ENCODE assay signal across 8 cellular contexts in genomic region chr16:30065112-30065942, GRCh38. TPM values are rescaled to one million over a fixed set of nuclear protein-coding genes. Genes with fewer than 3 reads are reported as not detected.
A peak's percentile ranks its signal among the peaks of the same experiment; 100 is the strongest.
DNase-seq lines count a peak whose midpoint lies in the region; ATAC-seq and TF ChIP-seq lines count a peak whose summit lies in the region.

Gene ALDOA, plus strand, starts transcription at chr16:30065760. Its CDS starts 1,138 bp downstream, at chr16:30066898.

- in situ Hi-C loops in GM23248 (cut with MboI), result no loop called here

- POLR2A ChIA-PET in naive thymus-derived CD8-positive, alpha-beta T cell (lab: Charles Lee), result interaction anchor here (0.6 to 8.0 kb wide), 50 partner anchors 10 to 633 kb away, joined by 3 to 192 read pairs (median 4); partner anchors contain the start of genes CORO1A, DCTPP1, FBRS and HIRIP3

- H3K9ac ChIP-seq in DND-41 (ENCODE audit: low read depth, low read length) (peak within 1 kb of the TSS; percentile 94), GM23248 (peak within 1 kb of the TSS; percentile 92)

- peaks cover 44% of the 10 kb centered on the region for H3F3A ChIP-seq in GM23248 (ENCODE audit: insufficient read depth)

- H3K27ac ChIP-seq in DND-41 (ENCODE audit: low read length), result peak within 1 kb of the TSS; percentile 99
- H3K27ac ChIP-seq in GM23248, result peak within 1 kb of the TSS; percentile 87

- H3K27ac Mint-ChIP-seq in naive thymus-derived CD8-positive, alpha-beta T cell, result peak within 1 kb of the TSS; percentile 94 to 99 (median 97)

- peak; percentile 98 for DNase-seq in DND-41
- DNase-seq in GM23248, result peak; percentile 100
- DNase-seq in LHCN-M2 (ENCODE audit: low read depth), result peak; percentile 99
- DNase-seq in RPMI8226, result peak; percentile 99
- peak; percentile 87 to 92 for DNase-seq in activated T-helper 1 cell treated with anti-CD3 and anti-CD28 coated beads, Interleukin-2, amount 50 U/mL, for 16 hours (ENCODE audit: low read depth in 1 of 2, low spot score in 1 of 2)
- peak; percentile 99 for DNase-seq in fibroblast of gingiva (ENCODE audit: low read depth)
- DNase-seq in naive thymus-derived CD8-positive, alpha-beta T cell, result peak; percentile 89 to 96 (median 92)
- DNase-seq in stimulated activated naive CD4-positive, alpha-beta T cell (lab: John Stamatoyannopoulos, UW), result peak; percentile 89 to 97 (median 92)

- H3K4me3 ChIP-seq in DND-41 (ENCODE audit: low read depth in 1 of 2, low read length in 2 of 2) (peak within 1 kb of the TSS; percentile 83 to 89), GM23248 (peak within 1 kb of the TSS; percentile 82)

- H3K36me3 ChIP-seq in DND-41 (ENCODE audit: insufficient read depth, low read length) (peaks cover 48% of the 10 kb centered on the region), GM23248 (ENCODE audit: low read depth) (peaks cover 29% of the 10 kb centered on the region)

- peaks cover 49% of the 10 kb centered on the region for H3K4me1 ChIP-seq in DND-41 (ENCODE audit: insufficient read depth, low read length)
- peaks cover 41% of the 10 kb centered on the region for H3K4me1 ChIP-seq in GM23248 (ENCODE audit: insufficient read depth)

- no peaks in the 10 kb centered on the region for H3K27me3 Mint-ChIP-seq in naive thymus-derived CD8-positive, alpha-beta T cell

- H3K4me2 ChIP-seq in DND-41 (ENCODE audit: insufficient read depth, low read length) (peak within 1 kb of the TSS; percentile 93), GM23248 (ENCODE audit: unreplicated experiment) (peak within 1 kb of the TSS; percentile 95)

- peak within 1 kb of the TSS; percentile 98 to 100 (median 99) for H3K4me3 Mint-ChIP-seq in naive thymus-derived CD8-positive, alpha-beta T cell

- H3K79me2 ChIP-seq in DND-41 (ENCODE audit: insufficient read depth, low read length) (peaks cover 66% of the 10 kb centered on the region), GM23248 (ENCODE audit: insufficient read depth) (peaks cover 69% of the 10 kb centered on the region)

- H3K9me3 ChIP-seq in DND-41 (ENCODE audit: insufficient read depth, low read length, severe bottlenecking) (no peaks in the 10 kb centered on the region), GM23248 (ENCODE audit: low read depth) (no peaks in the 10 kb centered on the region)

- no peak for TF ChIP-seq CTCF in DND-41 (IDR thresholded peaks at IDR 0.05; ENCODE audit: borderline replicate concordance, extremely low read depth, low read length, poor library complexity, severe bottlenecking)

- H3K9me3 Mint-ChIP-seq in naive thymus-derived CD8-positive, alpha-beta T cell, result no peaks in the 10 kb centered on the region

- ATAC-seq in DND-41 (ENCODE audit: insufficient read depth, low read depth), result peak; percentile 84
- ATAC-seq in naive thymus-derived CD8-positive, alpha-beta T cell, result peak; percentile 81 to 87

- no peaks in the 10 kb centered on the region for H3K9me2 ChIP-seq in GM23248 (ENCODE audit: insufficient read depth)

- H3K27me3 ChIP-seq in DND-41 (ENCODE audit: insufficient read depth, low read length, poor library complexity), result no peaks in the 10 kb centered on the region
- H3K27me3 ChIP-seq in GM23248 (replicated peaks; ENCODE audit: insufficient read depth), result no peaks in the 10 kb centered on the region

- peaks cover 0 to 37% (median 8%) of the 10 kb centered on the region in 3 donors for H3K36me3 Mint-ChIP-seq in naive thymus-derived CD8-positive, alpha-beta T cell

- H3K4me1 Mint-ChIP-seq in naive thymus-derived CD8-positive, alpha-beta T cell, result peaks cover 17 to 46% (median 43%) of the 10 kb centered on the region in 4 donors

- H2AFZ ChIP-seq in DND-41 (ENCODE audit: low read depth, low read length) (peak within 1 kb of the TSS; percentile 92), GM23248 (peak within 1 kb of the TSS; percentile 34; the same call in 1 of the 2 replicates)

- 0 to 1% methylated on average over 50 to 85 of the region's 97 CpGs for WGBS in GM23248 (ENCODE audit: low coverage in 1 of 2, low lambda C conversion rate in 2 of 2, missing lambda C conversion rate in 2 of 2), 2 experiments

- H4K20me1 ChIP-seq in DND-41 (ENCODE audit: insufficient read depth, low read length), result peaks cover 44% of the 10 kb centered on the region
- H4K20me1 ChIP-seq in GM23248 (ENCODE audit: insufficient read depth), result peaks cover 26% of the 10 kb centered on the region; the same call in 1 of the 2 replicates

RNA-seq across cellular contexts. Expression of gene ALDOA, which starts in this region (rescaled TPM):
- total RNA-seq in GM23248 (2014; rRNA removed; shearing (Covaris generic)), result 1,441 and 1,602 TPM in 2 replicates
- 2,742 and 2,900 TPM in 2 replicates for polyA plus RNA-seq in GM23248 (2016; fragmentation: Nextera tagmentation; extraction: Ambion mirVana)
- total RNA-seq in LHCN-M2 (2014; rRNA removed), result 2,146 and 2,472 TPM in 2 replicates
- 2,725 TPM for polyA plus RNA-seq in LHCN-M2 (2012)
- total RNA-seq in naive thymus-derived CD8-positive, alpha-beta T cell, result 100 to 1,000 TPM; 580 to 594 TPM
- polyA plus RNA-seq in naive thymus-derived CD8-positive, alpha-beta T cell, result 1,000 to 10,000 TPM in 1 of 3 donors, 100 to 1,000 TPM in 2; 798 to 1,176 (median 994) TPM

Comparison
In these comparisons a context has a peak if more than half of its experiments do, and no peak if none do; other contexts are left out.
1. Peak in every context shown above with its lines: DNase-seq, ATAC-seq, H3K4me3 ChIP-seq and H3K27ac ChIP-seq.